ENCODE assay signal across 30 cellular contexts in genomic region chr5:58946232-58946631, GRCh38.
"Had no signal": no experiment of that assay in that cellular context is flagged by ENCODE, and none has a peak within 500 bp of the region (broad histone marks: within the 10 kb centered on the region; RNA-seq: fewer than 3 reads in every experiment).

No MANE protein-coding gene starts in this region.

- ATAC-seq: activated naive CD8-positive, alpha-beta T cell treated with anti-CD3 and anti-CD28 coated beads, Interleukin-2, amount 50 U/mL, for 24 hours; left cardiac atrium; left ventricle myocardium superior; pancreas; stimulated activated naive B cell treated with anti-CD40 and anti-IgM and Interleukin-4, amounts not matched to agents 10 μg/mL and 1 μg/mL and 100 μg/mL, for 72 hours; upper lobe of right lung had no signal

- H3K4me1 ChIP-seq: breast epithelium, prostate gland, sigmoid colon, stomach, suprapubic skin, upper lobe of right lung had no signal

- H3K4me1 Mint-ChIP-seq: activated naive CD4-positive, alpha-beta T cell treated with anti-CD3 and anti-CD28 coated beads, Interleukin-2, amount 50 U/mL, for 24 hours; activated naive CD8-positive, alpha-beta T cell treated with anti-CD3 and anti-CD28 coated beads, Interleukin-2, amount 50 U/mL, for 24 hours; central memory CD8-positive, alpha-beta T cell; nephron; stimulated activated naive B cell treated with anti-CD40 and anti-IgM and Interleukin-4, amounts not matched to agents 10 μg/mL and 1 μg/mL and 100 μg/mL, for 72 hours had no signal

- DNase-seq: activated CD4-positive, alpha-beta memory T cell treated with anti-CD3 and anti-CD28 coated beads for 36 hours; activated CD4-positive, alpha-beta T cell treated with anti-CD3 and anti-CD28 coated beads, Interleukin-2, amount 10 ng/mL, durations not matched to agents 24 days and 14 days; activated CD4-positive, CD25-positive, alpha-beta regulatory T cell treated with anti-CD3 and anti-CD28 coated beads, Interleukin-2, amount 50 U/mL, for 72 hours; activated CD8-positive, alpha-beta memory T cell treated with anti-CD3 and anti-CD28 coated beads, Interleukin-2, amount 50 U/mL, for 4 hours; activated gamma-delta T cell treated with Interleukin-2 at 50 U/mL for 16 hours; activated naive CD8-positive, alpha-beta T cell treated with anti-CD3 and anti-CD28 coated beads, Interleukin-2, amount 50 U/mL, for 24 hours; activated T-cell treated with anti-CD3 and anti-CD28 coated beads, Interleukin-2, amount 50 U/mL, for 24 hours; amygdala; foreskin fibroblast; head of caudate nucleus; hippocampal formation; left cardiac atrium; left ventricle myocardium superior; pancreas; sigmoid colon; stimulated activated CD4-positive, alpha-beta T cell treated with anti-CD3 and anti-CD28 coated beads, Interleukin-1b, Interleukin-23, amount 100 ng/mL, for 48 hours; stimulated activated CD4-positive, alpha-beta T cell treated with anti-CD3 and anti-CD28 coated beads, Interleukin-4, amount 100 ng/mL, for 4 hours; stimulated activated CD8-positive, alpha-beta memory T cell treated with anti-CD3 and anti-CD28 coated beads, Interleukin-4, amount 100 ng/mL, for 48 hours; stimulated activated naive B cell treated with anti-CD40 and anti-IgM and Interleukin-4, amounts not matched to agents 10 μg/mL and 1 μg/mL and 100 μg/mL, for 72 hours; stomach; tibial artery; upper lobe of right lung had no signal

- H3K9me3 ChIP-seq: breast epithelium, pancreas, prostate gland, sigmoid colon, stomach, suprapubic skin, tibial artery, upper lobe of right lung had no signal

- H3K4me3 Mint-ChIP-seq: activated CD4-positive, alpha-beta memory T cell treated with anti-CD3 and anti-CD28 coated beads for 36 hours; activated CD4-positive, alpha-beta T cell treated with anti-CD3 and anti-CD28 coated beads, Interleukin-2, amount 10 ng/mL, durations not matched to agents 24 days and 14 days; activated naive CD4-positive, alpha-beta T cell treated with anti-CD3 and anti-CD28 coated beads, Interleukin-2, amount 50 U/mL, for 24 hours; activated naive CD8-positive, alpha-beta T cell treated with anti-CD3 and anti-CD28 coated beads, Interleukin-2, amount 50 U/mL, for 24 hours; activated T-cell treated with anti-CD3 and anti-CD28 coated beads, Interleukin-2, amount 50 U/mL, for 24 hours; central memory CD8-positive, alpha-beta T cell; dendritic cell treated with granulocyte-macrophage colony-stimulating factor and Interleukin-4, amounts not matched to agents 40 ng/mL and 50 ng/mL, for 4 days; nephron; stimulated activated naive B cell treated with anti-CD40 and anti-IgM and Interleukin-4, amounts not matched to agents 10 μg/mL and 1 μg/mL and 100 μg/mL, for 72 hours had no signal

- H3K9me3 Mint-ChIP-seq: activated CD4-positive, alpha-beta memory T cell treated with anti-CD3 and anti-CD28 coated beads for 36 hours; activated CD4-positive, alpha-beta T cell treated with anti-CD3 and anti-CD28 coated beads, Interleukin-2, amount 10 ng/mL, durations not matched to agents 24 days and 14 days; activated naive CD4-positive, alpha-beta T cell treated with anti-CD3 and anti-CD28 coated beads, Interleukin-2, amount 50 U/mL, for 24 hours; activated naive CD8-positive, alpha-beta T cell treated with anti-CD3 and anti-CD28 coated beads, Interleukin-2, amount 50 U/mL, for 24 hours; central memory CD8-positive, alpha-beta T cell had no signal

- H3K36me3 Mint-ChIP-seq: activated CD4-positive, alpha-beta memory T cell treated with anti-CD3 and anti-CD28 coated beads for 36 hours; activated naive CD4-positive, alpha-beta T cell treated with anti-CD3 and anti-CD28 coated beads, Interleukin-2, amount 50 U/mL, for 24 hours; stimulated activated naive B cell treated with anti-CD40 and anti-IgM and Interleukin-4, amounts not matched to agents 10 μg/mL and 1 μg/mL and 100 μg/mL, for 72 hours had no signal

- H3K36me3 ChIP-seq: breast epithelium, pancreas, prostate gland, sigmoid colon, stomach, suprapubic skin, tibial artery, upper lobe of right lung had no signal

- H3K4me3 ChIP-seq: breast epithelium, pancreas, prostate gland, sigmoid colon, smooth muscle cell, stomach, suprapubic skin, tibial artery, upper lobe of right lung had no signal

- H3K27ac Mint-ChIP-seq: activated CD4-positive, alpha-beta memory T cell treated with anti-CD3 and anti-CD28 coated beads for 36 hours; activated CD4-positive, alpha-beta T cell treated with anti-CD3 and anti-CD28 coated beads, Interleukin-2, amount 10 ng/mL, durations not matched to agents 24 days and 14 days; activated naive CD4-positive, alpha-beta T cell treated with anti-CD3 and anti-CD28 coated beads, Interleukin-2, amount 50 U/mL, for 24 hours; activated naive CD8-positive, alpha-beta T cell treated with anti-CD3 and anti-CD28 coated beads, Interleukin-2, amount 50 U/mL, for 24 hours; activated T-cell treated with anti-CD3 and anti-CD28 coated beads, Interleukin-2, amount 50 U/mL, for 24 hours; dendritic cell treated with granulocyte-macrophage colony-stimulating factor and Interleukin-4, amounts not matched to agents 40 ng/mL and 50 ng/mL, for 4 days; nephron; stimulated activated naive B cell treated with anti-CD40 and anti-IgM and Interleukin-4, amounts not matched to agents 10 μg/mL and 1 μg/mL and 100 μg/mL, for 72 hours had no signal

- H3K27me3 Mint-ChIP-seq: activated naive CD4-positive, alpha-beta T cell treated with anti-CD3 and anti-CD28 coated beads, Interleukin-2, amount 50 U/mL, for 24 hours; activated T-cell treated with anti-CD3 and anti-CD28 coated beads, Interleukin-2, amount 50 U/mL, for 24 hours; dendritic cell treated with granulocyte-macrophage colony-stimulating factor and Interleukin-4, amounts not matched to agents 40 ng/mL and 50 ng/mL, for 4 days had no signal
